In the genomic region with DNA sequence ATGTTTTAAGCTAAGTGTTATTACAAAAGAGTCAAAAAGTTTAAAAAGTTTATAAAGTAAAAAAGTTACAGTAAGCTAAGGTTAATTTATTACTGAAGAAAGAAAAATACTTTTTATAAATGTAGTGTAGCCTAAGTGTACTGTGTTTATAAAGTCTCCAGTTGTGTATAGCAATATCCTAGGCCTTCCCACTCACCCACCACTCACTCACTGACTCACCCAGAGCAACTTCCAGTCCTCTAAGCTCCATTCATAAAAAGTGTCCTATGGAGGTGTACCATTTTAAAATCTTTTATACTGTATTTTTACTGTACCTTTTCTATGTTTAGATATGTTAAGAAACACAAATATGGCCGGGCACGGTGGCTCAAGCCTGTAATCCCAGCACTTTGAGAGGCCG, we compare ENCODE assay signal across 1 cellular context. TPM values are rescaled to one million over a fixed set of nuclear protein-coding genes. Genes with fewer than 3 reads are reported as not detected.
"Had no signal": no experiment of that assay in that cellular context is flagged by ENCODE, and none has a peak within 500 bp of the region (broad histone marks: within the 10 kb centered on the region; RNA-seq: fewer than 3 reads in every experiment).

No MANE protein-coding gene starts in this region.

RNA-seq across cellular contexts. Expression of gene NEIL3, which starts 4.8 kb away (rescaled TPM):
- polyA plus RNA-seq: IgD-negative memory B cell had no signal
